ENCODE assay signal across 12 cellular contexts in the genomic region with DNA sequence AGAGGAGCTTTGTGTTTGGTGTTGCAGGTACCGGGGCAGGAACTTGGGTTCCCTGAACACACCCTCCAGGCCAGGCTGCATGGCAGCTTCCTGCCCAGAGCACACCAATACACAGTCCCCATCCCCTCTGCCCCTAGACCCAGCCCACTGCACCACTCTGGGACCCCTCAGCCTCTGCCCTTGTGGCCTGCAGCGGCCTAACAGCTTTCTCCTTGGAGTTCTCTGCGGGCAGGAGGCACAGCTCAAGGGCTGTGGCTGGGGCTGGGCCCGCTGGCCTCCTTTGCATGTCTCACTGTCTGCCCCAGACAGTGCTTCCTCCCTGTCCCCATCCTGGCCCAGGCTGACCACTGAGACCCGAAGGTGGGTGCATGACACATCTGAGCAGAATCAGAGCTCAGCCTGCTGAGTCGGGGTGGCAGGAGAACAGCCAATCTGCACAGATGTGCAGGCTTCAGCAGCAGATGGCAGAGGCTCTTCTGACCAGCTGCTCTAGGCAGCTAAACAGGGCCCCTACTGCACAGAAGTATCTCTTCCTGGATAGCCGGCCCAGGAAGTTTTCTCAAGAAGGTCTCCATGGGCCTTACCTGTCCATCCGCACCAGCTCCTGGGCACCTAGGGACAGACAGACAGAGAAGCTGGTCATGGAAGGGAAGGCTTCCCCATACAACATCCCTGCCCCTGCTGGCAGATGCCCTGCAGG. TPM values are rescaled to one million over a fixed set of nuclear protein-coding genes. Genes with fewer than 3 reads are reported as not detected.
DNase-seq lines count a peak whose midpoint lies in the region; ATAC-seq, FAIRE-seq and TF ChIP-seq lines count a peak whose summit lies in the region.
"Had no signal": no experiment of that assay in that cellular context is flagged by ENCODE, and none has a peak within 500 bp of the region (broad histone marks: within the 10 kb centered on the region; RNA-seq: fewer than 3 reads in every experiment).

No MANE protein-coding gene starts in this region.

- H2AFZ ChIP-seq in mammary epithelial cell (ENCODE audit: low read depth, low read length): no peak overlapping the region
- H2AFZ ChIP-seq: PC-9 had no signal

- peak overlapping the region; percentile 78 for H3K27ac Mint-ChIP-seq in activated CD8-positive, alpha-beta T cell treated with anti-CD3 and anti-CD28 coated beads for 36 hours
- H3K27ac Mint-ChIP-seq in type B pancreatic cell: peak overlapping the region; percentile 63

- no peak overlapping the region for H3K4me2 ChIP-seq in mammary epithelial cell (ENCODE audit: insufficient read depth, low read depth, low read length)
- H3K4me2 ChIP-seq: PC-9 had no signal

- POLR2A ChIA-PET in activated CD8-positive, alpha-beta T cell treated with anti-CD3 and anti-CD28 coated beads for 36 hours (lab: Charles Lee): interaction anchor here (1.0 to 1.5 kb wide), 6 partner anchors 10 to 21 kb away, joined by 4 to 14 read pairs (median 9); partner anchors contain the start of gene VSIR

- TF ChIP-seq CTCF in breast epithelium (IDR thresholded peaks at IDR 0.05) (no peak), mammary epithelial cell (conservative IDR thresholded peaks at IDR 0.05 in 1 of 2, IDR thresholded peaks at IDR 0.05 in 1 of 2; ENCODE audit: extremely low read depth in 1 of 2, insufficient read depth in 1 of 2, low read depth in 1 of 2, low read length in 2 of 2) (no peak), liver (IDR thresholded peaks at IDR 0.05; ENCODE audit: low read depth, low read length, missing input control) (no peak), type B pancreatic cell (conservative IDR thresholded peaks at IDR 0.05) (no peak), D721Med (IDR thresholded peaks at IDR 0.05; ENCODE audit: insufficient read depth, missing control alignments) (no peak)
- no peak for TF ChIP-seq CTCF in activated CD8-positive, alpha-beta T cell treated with anti-CD3 and anti-CD28 coated beads for 36 hours (IDR thresholded peaks at IDR 0.05)

- H3K27me3 Mint-ChIP-seq in activated CD8-positive, alpha-beta T cell treated with anti-CD3 and anti-CD28 coated beads for 36 hours: no peaks in the 10 kb centered on the region
- H3K27me3 Mint-ChIP-seq in type B pancreatic cell: no peaks in the 10 kb centered on the region

- no TSS peak for BruUV-seq in mammary epithelial cell (replicated peaks; lab: Mats Ljungman, UMichigan)

- no peak for TF ChIP-seq POLR2A in breast epithelium (IDR thresholded peaks at IDR 0.05)

- TF ChIP-seq RAD21 in liver (IDR thresholded peaks at IDR 0.05): no peak

- CTCF ChIA-PET in mammary epithelial cell (lab: Charles Lee; ENCODE audit: low non-redundant PET): no interaction called here
- CTCF ChIA-PET in activated CD8-positive, alpha-beta T cell treated with anti-CD3 and anti-CD28 coated beads for 36 hours (lab: Charles Lee): interaction anchor here (1.2 to 3.3 kb wide), 5 partner anchors 10 to 26 kb away, joined by 4 to 17 read pairs (median 6); partner anchors contain the start of gene VSIR

- peaks cover 94% of the 10 kb centered on the region for H3K4me1 Mint-ChIP-seq in activated CD8-positive, alpha-beta T cell treated with anti-CD3 and anti-CD28 coated beads for 36 hours (ENCODE audit: low read depth)
- H3K4me1 Mint-ChIP-seq in type B pancreatic cell (ENCODE audit: unreplicated experiment): peaks cover 33% of the 10 kb centered on the region

- no peaks in the 10 kb centered on the region for H4K20me1 ChIP-seq in mammary epithelial cell (ENCODE audit: insufficient read depth, low read length)

- no peak for FAIRE-seq in D721Med (lab: Jason Lieb, UNC)

- in situ Hi-C loops in mammary epithelial cell (cut with MboI; ENCODE audit: low sequenced_read_pairs in 2 of 2): no loop called here

- H3K9me3 Mint-ChIP-seq in activated CD8-positive, alpha-beta T cell treated with anti-CD3 and anti-CD28 coated beads for 36 hours: no peaks in the 10 kb centered on the region
- H3K9me3 Mint-ChIP-seq in type B pancreatic cell: no peaks in the 10 kb centered on the region

- 92% methylated on average over 5 of the region's 8 CpGs for WGBS in mammary epithelial cell (ENCODE audit: low coverage, missing lambda C conversion rate)
- 86% methylated on average over 8 of the region's 8 CpGs for WGBS in liver

- H3K27me3 ChIP-seq in breast epithelium (no peaks in the 10 kb centered on the region), mammary epithelial cell (ENCODE audit: insufficient read depth, low read length) (no peaks in the 10 kb centered on the region), liver (ENCODE audit: control insufficient read depth in 4 of 4, insufficient read depth in 4 of 4, low read length in 3 of 4) (no peaks in the 10 kb centered on the region)
- H3K27me3 ChIP-seq: brain microvascular endothelial cell had no signal

- no peak for DNase-seq in breast epithelium (ENCODE audit: low spot score in 2 of 2)
- no peak for DNase-seq in mammary epithelial cell
- no peak for DNase-seq in activated CD8-positive, alpha-beta T cell treated with anti-CD3 and anti-CD28 coated beads for 36 hours
- no peak for DNase-seq in type B pancreatic cell (ENCODE audit: extremely low spot score, unreplicated experiment)
- no peak for DNase-seq in NCI-H1105 (lab: John Stamatoyannopoulos, UW)
- DNase-seq in activated CD8-positive, alpha-beta memory T cell treated with anti-CD3 and anti-CD28 coated beads, Interleukin-2, amount 50 U/mL, for 4 hours: no peak
- DNase-seq in D721Med (ENCODE audit: insufficient read length, low spot score): no peak
- DNase-seq: brain microvascular endothelial cell, NCI-H1417 treated with DMSO at 0.1 percent for 48 hours, PC-9 had no signal

- H3K9me3 ChIP-seq in breast epithelium (no peaks in the 10 kb centered on the region), mammary epithelial cell (replicated peaks; ENCODE audit: insufficient read depth, low read length) (no peaks in the 10 kb centered on the region), liver (ENCODE audit: control insufficient read depth in 4 of 4, low read length in 3 of 4) (no peaks in the 10 kb centered on the region)

- no peaks in the 10 kb centered on the region for H3K36me3 ChIP-seq in breast epithelium
- H3K36me3 ChIP-seq in mammary epithelial cell (ENCODE audit: insufficient read depth, low read length): no peaks in the 10 kb centered on the region
- H3K36me3 ChIP-seq in liver (ENCODE audit: control insufficient read depth in 4 of 4, insufficient read depth in 3 of 4, low read depth in 1 of 4, low read length in 3 of 4): peaks cover 0 to 3% (median 0%) of the 10 kb centered on the region in 4 donors
- H3K36me3 ChIP-seq: brain microvascular endothelial cell had no signal

- no peak overlapping the region for H3K4me3 ChIP-seq in breast epithelium
- H3K4me3 ChIP-seq in mammary epithelial cell (replicated peaks in 1 of 3; ENCODE audit: insufficient read depth in 1 of 3, low read depth in 2 of 3, low read length in 3 of 3): no peak overlapping the region
- H3K4me3 ChIP-seq in liver (ENCODE audit: low read depth in 1 of 3, low read length in 3 of 3): no peak overlapping the region
- H3K4me3 ChIP-seq: PC-9 had no signal

- no peaks in the 10 kb centered on the region for H3K79me2 ChIP-seq in mammary epithelial cell (ENCODE audit: insufficient read depth, low read length)

- ATAC-seq in activated CD8-positive, alpha-beta T cell treated with anti-CD3 and anti-CD28 coated beads for 36 hours: no peak
- ATAC-seq: activated CD4-positive, CD25-positive, alpha-beta regulatory T cell treated with anti-CD3 and anti-CD28 coated beads, Interleukin-2, amount 50 U/mL, for 24 hours had no signal

- intact Hi-C loops in breast epithelium (cut with DNase I; ENCODE audit: low total_unique reads): no loop called here
- intact Hi-C loops in mammary epithelial cell (cut with micrococcal nuclease): no loop called here
- intact Hi-C loops in activated CD8-positive, alpha-beta T cell treated with anti-CD3 and anti-CD28 coated beads for 36 hours (cut with micrococcal nuclease): no loop called here

- H3K9ac ChIP-seq in mammary epithelial cell (ENCODE audit: insufficient read depth, low read length): no peak overlapping the region
- no peak overlapping the region for H3K9ac ChIP-seq in liver (ENCODE audit: low read depth in 1 of 2, low read length in 2 of 2)

- H3K4me1 ChIP-seq in breast epithelium: peaks cover 20 to 23% of the 10 kb centered on the region in 2 donors
- H3K4me1 ChIP-seq in mammary epithelial cell (ENCODE audit: insufficient read depth, low read length): peaks cover 15% of the 10 kb centered on the region
- peaks cover 0 to 22% (median 11%) of the 10 kb centered on the region in 4 donors for H3K4me1 ChIP-seq in liver (ENCODE audit: control insufficient read depth in 4 of 4, insufficient read depth in 4 of 4, low read length in 3 of 4)

- H3K4me3 Mint-ChIP-seq in activated CD8-positive, alpha-beta T cell treated with anti-CD3 and anti-CD28 coated beads for 36 hours: no peak overlapping the region
- no peak overlapping the region for H3K4me3 Mint-ChIP-seq in type B pancreatic cell

- dilution Hi-C loops in mammary epithelial cell (cut with HindIII; ENCODE audit: low sequenced_read_pairs): no loop called here

- peaks cover 63% of the 10 kb centered on the region for H3K36me3 Mint-ChIP-seq in activated CD8-positive, alpha-beta T cell treated with anti-CD3 and anti-CD28 coated beads for 36 hours (ENCODE audit: low read depth)
- H3K36me3 Mint-ChIP-seq in type B pancreatic cell: no peaks in the 10 kb centered on the region

- H3K27ac ChIP-seq in breast epithelium (peak overlapping the region; percentile 13 to 25), mammary epithelial cell (ENCODE audit: insufficient read depth, low read depth, low read length) (no peak overlapping the region), liver (ENCODE audit: low read depth in 1 of 2, low read length in 2 of 2) (peak overlapping the region; percentile 23 to 45)
- H3K27ac ChIP-seq: brain microvascular endothelial cell, PC-9 had no signal

TF ChIP-seq in liver, 16 proteins besides CTCF, POLR2A, EP300 and RAD21 (continues in another document):
- no peak for TF ChIP-seq GABPA (IDR thresholded peaks at IDR 0.05 in 1 of 2, conservative IDR thresholded peaks at IDR 0.05 in 1 of 2)
- no peak for TF ChIP-seq NR2F2 (IDR thresholded peaks at IDR 0.05)
- no peak for TF ChIP-seq RXRA (IDR thresholded peaks at IDR 0.05)

RNA-seq across cellular contexts. Expression of gene VSIR, which starts 20.8 kb away (rescaled TPM):
- total RNA-seq in breast epithelium (10 to 100 TPM; 33.4 to 58.7 (median 34.7) TPM), mammary epithelial cell (10 to 100 TPM; 39.9 to 77.8 TPM), liver (10 to 100 TPM; 11.3 to 12.2 TPM), type B pancreatic cell (ENCODE audit: low replicate concordance) (47.0 and 82.1 TPM in 2 replicates)
- polyA plus RNA-seq in mammary epithelial cell (26.5 TPM), liver (10 to 100 TPM in 1 of 2 donors, 1 to 10 TPM in 1; 7.2 to 10.3 TPM)
- polyA minus RNA-seq in mammary epithelial cell: 31.0 TPM
- total RNA-seq in activated CD8-positive, alpha-beta T cell treated with anti-CD3 and anti-CD28 coated beads for 36 hours: 10 to 100 TPM; 59.6 to 61.0 TPM

RNA-seq across cellular contexts. Expression of gene C10orf105, which starts 33.0 kb away (rescaled TPM):
- under 1 TPM in 2 of 3 donors, not detected in 1; under 0.01 to 0.29 TPM for total RNA-seq in breast epithelium
- under 1 TPM in 1 of 2 donors, not detected in 1; under 0.01 TPM for total RNA-seq in mammary epithelial cell
- polyA plus RNA-seq in mammary epithelial cell: not detected
- polyA minus RNA-seq in mammary epithelial cell: not detected
- under 1 TPM; 0.16 to 0.27 TPM for total RNA-seq in activated CD8-positive, alpha-beta T cell treated with anti-CD3 and anti-CD28 coated beads for 36 hours
- total RNA-seq in liver: under 1 TPM in 1 of 2 donors, not detected in 1; under 0.01 TPM
- polyA plus RNA-seq in liver: under 1 TPM in 1 of 2 donors, not detected in 1; 0.07 TPM
- total RNA-seq in type B pancreatic cell (ENCODE audit: low replicate concordance): 0.31 TPM in 1 of 2 replicates, not detected in the other
- total RNA-seq: PC-9 had no signal
